Comparison of ENCODE assay signal across 8 cellular contexts in genomic region chr2:37925063-37925897, GRCh38. TPM values are rescaled to one million over a fixed set of nuclear protein-coding genes. Genes with fewer than 3 reads are reported as not detected.
DNase-seq lines count a peak whose midpoint lies in the region; ATAC-seq, FAIRE-seq and TF ChIP-seq lines count a peak whose summit lies in the region.

TSS of gene RMDN2 (plus strand) at chr2:37925287. CDS start at chr2:37929278, 3,991 bp downstream.

- H3K27ac ChIP-seq in kidney (ENCODE audit: low read depth in 2 of 2, low read length in 2 of 2), result peak within 1 kb of the TSS; percentile 86 to 90

- DNase-seq in ACHN, result peak; percentile 94
- peak; percentile 45 to 84 for DNase-seq in NCI-H446 (lab: John Stamatoyannopoulos, UW)
- DNase-seq in cerebellar cortex (ENCODE audit: low spot score), result peak; percentile 88
- DNase-seq in kidney, result peak; percentile 98
- peak; percentile 90 for DNase-seq in stimulated activated CD4-positive, alpha-beta T cell treated with anti-CD3 and anti-CD28 coated beads, Interleukin-15, amount 100 ng/mL, for 24 hours

- H3K36me3 ChIP-seq in kidney (ENCODE audit: control insufficient read depth in 1 of 2, insufficient read depth in 2 of 2, low read length in 2 of 2), result no peaks in the 10 kb centered on the region

- FAIRE-seq in kidney (lab: Jason Lieb, UNC), result no peak

- H3K4me3 ChIP-seq in kidney (ENCODE audit: low read length in 2 of 2), result peak within 1 kb of the TSS; percentile 76 to 93

- in situ Hi-C loops in ACHN (cut with HindIII; ENCODE audit: low pct_ligation_motif_present, low pct_unique_long_range_greater_than_20kb, low sequenced_read_pairs), result no loop called here

- H3K4me1 ChIP-seq in kidney (ENCODE audit: control insufficient read depth in 1 of 2, insufficient read depth in 1 of 2, low read depth in 1 of 2, low read length in 2 of 2), result peaks cover 5 to 15% of the 10 kb centered on the region in 2 donors

- H3K9me3 ChIP-seq in kidney (ENCODE audit: control insufficient read depth in 1 of 2, low read length in 2 of 2), result no peaks in the 10 kb centered on the region

- H3K9ac ChIP-seq in kidney (ENCODE audit: low read length in 2 of 2), result peak within 1 kb of the TSS; percentile 86 to 93

- intact Hi-C loops in kidney (cut with DNase I), result no loop called here

- TF ChIP-seq CTCF in kidney (IDR thresholded peaks at IDR 0.05; ENCODE audit: borderline replicate concordance, extremely low read depth, insufficient read depth), result no peak

- ATAC-seq in GM18870 (IDR thresholded peaks at IDR 0.05; ENCODE audit: unreplicated experiment), result peak; percentile 71
- ATAC-seq in HG03135 (IDR thresholded peaks at IDR 0.05; ENCODE audit: unreplicated experiment), result peak; percentile 83
- ATAC-seq in activated CD4-positive, CD25-positive, alpha-beta regulatory T cell treated with anti-CD3 and anti-CD28 coated beads, Interleukin-2, amount 50 U/mL, for 24 hours, result peak; percentile 85 to 86

RNA-seq across cellular contexts. Expression of gene RMDN2, which starts in this region (rescaled TPM):
- 10.5 TPM for total RNA-seq in kidney
- 7.9 TPM for polyA plus RNA-seq in kidney (ENCODE audit: insufficient read depth, low read depth, low replicate concordance)

Comparison
In these comparisons a context has a peak if more than half of its experiments do, and no peak if none do; other contexts are left out.
1. Peak in every context shown above with its lines: DNase-seq, ATAC-seq, H3K4me3 ChIP-seq and H3K27ac ChIP-seq.